ENCODE assay signal across 19 cellular contexts in genomic region chr14:92486881-92487280, GRCh38. TPM values are rescaled to one million over a fixed set of nuclear protein-coding genes. Genes with fewer than 3 reads are reported as not detected.
A peak's percentile ranks its signal among the peaks of the same experiment; 100 is the strongest.
DNase-seq lines count a peak whose midpoint lies in the region; ATAC-seq and TF ChIP-seq lines count a peak whose summit lies in the region.
"Had no signal": no experiment of that assay in that cellular context is flagged by ENCODE, and none has a peak within 500 bp of the region (broad histone marks: within the 10 kb centered on the region; RNA-seq: fewer than 3 reads in every experiment).

No MANE protein-coding gene starts in this region.

- H2AK5ac ChIP-seq in mesenchymal stem cell (ENCODE audit: low read length, severe bottlenecking) (no peak overlapping the region), mesendoderm (ENCODE audit: low read length) (no peak overlapping the region)

- DNase-seq in SK-N-SH, result no peak
- peak; percentile 18 for DNase-seq in ecto neural progenitor cell (ENCODE audit: low spot score)
- DNase-seq in mesenchymal stem cell, result peak; percentile 26
- DNase-seq in NCI-H1092 (lab: John Stamatoyannopoulos, UW), result no peak
- DNase-seq in mesendoderm, result no peak
- DNase-seq: Caco-2, GM23248, KBM-7, NCI-H1092 treated with DMSO at 0.1 percent for 48 hours, NCI-H1694, NCI-H2107, NCI-H226, NCI-H526 treated with DMSO at 0.1 percent for 48 hours, OCI-M1, RPMI8226 had no signal

- POLR2A ChIA-PET in SK-N-SH (lab: Yijun Ruan, JAX), result no interaction called here

- H3K27ac ChIP-seq in SK-N-SH (ENCODE audit: low read depth in 2 of 2, low read length in 1 of 2), result no peak overlapping the region
- H3K27ac ChIP-seq in mesenchymal stem cell (ENCODE audit: low read length, poor library complexity, severe bottlenecking), result no peak overlapping the region
- H3K27ac ChIP-seq in mesendoderm (ENCODE audit: low read depth, low read length), result no peak overlapping the region
- H3K27ac ChIP-seq: 22Rv1, GM23248 had no signal

- no peak overlapping the region for H4K91ac ChIP-seq in mesenchymal stem cell (ENCODE audit: low read length)

- no peak overlapping the region for H4K5ac ChIP-seq in mesendoderm (ENCODE audit: low read length)

- H2BK120ac ChIP-seq in mesenchymal stem cell (ENCODE audit: low read depth, low read length) (no peak overlapping the region), mesendoderm (ENCODE audit: low read depth, low read length) (no peak overlapping the region)

- H3K79me2 ChIP-seq in SK-N-SH (ENCODE audit: insufficient read depth) (no peaks in the 10 kb centered on the region), mesendoderm (ENCODE audit: control insufficient read depth, insufficient read depth, low read length) (no peaks in the 10 kb centered on the region)

- no peak overlapping the region for H2AFZ ChIP-seq in SK-N-SH (ENCODE audit: low read depth)
- H2AFZ ChIP-seq in mesenchymal stem cell (ENCODE audit: low read depth, low read length), result no peak overlapping the region
- H2AFZ ChIP-seq: GM23248 had no signal

- H3K4ac ChIP-seq in mesenchymal stem cell (ENCODE audit: low read depth in 1 of 2, low read length in 2 of 2) (no peak overlapping the region), mesendoderm (ENCODE audit: low read depth, low read length) (no peak overlapping the region)

- CTCF ChIA-PET in SK-N-SH (lab: Yijun Ruan, JAX), result no interaction called here

- no peak overlapping the region for H2BK12ac ChIP-seq in mesenchymal stem cell (ENCODE audit: low read length in 2 of 2)

- ATAC-seq in SK-N-SH treated with all-trans-retinoic acid at 6 μM for 48 hours (peak; percentile 37; the same call in 2 of the 3 replicates), GM21576 (IDR thresholded peaks at IDR 0.05; ENCODE audit: unreplicated experiment) (no peak), GM19467 (IDR thresholded peaks at IDR 0.05; ENCODE audit: unreplicated experiment) (no peak)

- H3K9me3 ChIP-seq in SK-N-SH (no peaks in the 10 kb centered on the region), mesenchymal stem cell (ENCODE audit: control insufficient read depth, low read length) (no peaks in the 10 kb centered on the region)
- H3K9me3 ChIP-seq: Caco-2 had no signal

- H3K79me1 ChIP-seq in mesenchymal stem cell (replicated peaks; ENCODE audit: low read length, poor library complexity, severe bottlenecking), result no peaks in the 10 kb centered on the region
- no peaks in the 10 kb centered on the region for H3K79me1 ChIP-seq in mesendoderm (ENCODE audit: low read length)

- H3F3A ChIP-seq in SK-N-SH (replicated peaks; ENCODE audit: insufficient read depth), result no peaks in the 10 kb centered on the region

- H3K4me1 ChIP-seq in SK-N-SH (ENCODE audit: control insufficient read depth in 1 of 2, insufficient read depth in 2 of 2, low read depth in 1 of 2, low read length in 1 of 2), result no peaks in the 10 kb centered on the region
- peaks cover 3% of the 10 kb centered on the region for H3K4me1 ChIP-seq in mesenchymal stem cell (ENCODE audit: control insufficient read depth, insufficient read depth, low read depth, low read length)
- no peaks in the 10 kb centered on the region for H3K4me1 ChIP-seq in mesendoderm (ENCODE audit: control insufficient read depth, low read depth, low read length)
- H3K4me1 ChIP-seq: Caco-2 had no signal

- no peak overlapping the region for H3K14ac ChIP-seq in mesenchymal stem cell (ENCODE audit: low read length in 2 of 2)

- H3K9ac ChIP-seq in SK-N-SH (no peak overlapping the region), mesenchymal stem cell (ENCODE audit: low read length) (no peak overlapping the region), mesendoderm (ENCODE audit: low read length) (no peak overlapping the region)
- H3K9ac ChIP-seq: GM23248 had no signal

- no peak for TF ChIP-seq EP300 in SK-N-SH (IDR thresholded peaks at IDR 0.05; ENCODE audit: borderline replicate concordance in 1 of 2, low read depth in 1 of 2, low read length in 1 of 2)

- TF ChIP-seq CTCF in SK-N-SH (IDR thresholded peaks at IDR 0.05), result no peak

- H4K8ac ChIP-seq in mesenchymal stem cell (ENCODE audit: low read length) (no peak overlapping the region), mesendoderm (ENCODE audit: low read depth, low read length) (no peak overlapping the region)

- H3K18ac ChIP-seq in mesenchymal stem cell (ENCODE audit: low read depth in 1 of 2, low read length in 2 of 2) (no peak overlapping the region), mesendoderm (ENCODE audit: low read length) (no peak overlapping the region)

- H2BK15ac ChIP-seq in mesenchymal stem cell (ENCODE audit: low read depth, poor library complexity, severe bottlenecking) (no peak overlapping the region), mesendoderm (replicated peaks; ENCODE audit: low read depth) (no peak overlapping the region)

- H3K36me3 ChIP-seq in SK-N-SH (replicated peaks in 1 of 2; ENCODE audit: control insufficient read depth in 1 of 2, insufficient read depth in 2 of 2, low read length in 1 of 2) (no peaks in the 10 kb centered on the region), mesenchymal stem cell (ENCODE audit: control insufficient read depth in 1 of 2, insufficient read depth in 2 of 2, low read depth in 1 of 2, low read length in 2 of 2) (no peaks in the 10 kb centered on the region), mesendoderm (ENCODE audit: control insufficient read depth, insufficient read depth, low read length) (no peaks in the 10 kb centered on the region)

- no peak for TF ChIP-seq RAD21 in SK-N-SH (IDR thresholded peaks at IDR 0.05; ENCODE audit: low read length)

- H3K23ac ChIP-seq in mesenchymal stem cell (ENCODE audit: low read length in 2 of 2), result no peak overlapping the region
- no peak overlapping the region for H3K23ac ChIP-seq in mesendoderm (ENCODE audit: low read length)

- H3K9me2 ChIP-seq in SK-N-SH, result no peaks in the 10 kb centered on the region

- no peak overlapping the region for H3K4me2 ChIP-seq in SK-N-SH
- no peak overlapping the region for H3K4me2 ChIP-seq in mesenchymal stem cell (ENCODE audit: low read length, poor library complexity, severe bottlenecking)
- no peak overlapping the region for H3K4me2 ChIP-seq in mesendoderm (ENCODE audit: low read length)

- H3K27me3 ChIP-seq in SK-N-SH (ENCODE audit: insufficient read depth) (no peaks in the 10 kb centered on the region), mesenchymal stem cell (ENCODE audit: control insufficient read depth in 1 of 2, insufficient read depth in 1 of 2, low read length in 2 of 2) (peaks cover 0 to 28% of the 10 kb centered on the region in 2 experiments), mesendoderm (ENCODE audit: insufficient read depth, low read length, poor library complexity) (no peaks in the 10 kb centered on the region)

- 58% methylated on average over 4 of the region's 4 CpGs for WGBS in SK-N-SH (ENCODE audit: low lambda C conversion rate)
- WGBS in mesenchymal stem cell, result 97% methylated on average over 3 of the region's 4 CpGs
- WGBS in mesendoderm (ENCODE audit: extremely low coverage, insufficient coverage, low lambda C conversion rate), result no CpG with 5 or more reads among the region's 4 CpGs

- no peak overlapping the region for H3K56ac ChIP-seq in mesendoderm (ENCODE audit: low read length)

- no peak overlapping the region for H2BK5ac ChIP-seq in mesenchymal stem cell (ENCODE audit: low read depth, low read length, poor library complexity, severe bottlenecking)
- no peak overlapping the region for H2BK5ac ChIP-seq in mesendoderm (ENCODE audit: low read length)

- H3K4me3 ChIP-seq in SK-N-SH (ENCODE audit: low read depth in 2 of 2, low read length in 1 of 2) (no peak overlapping the region), mesenchymal stem cell (ENCODE audit: insufficient read depth in 1 of 2, low read depth in 1 of 2, low read length in 2 of 2) (no peak overlapping the region), mesendoderm (ENCODE audit: low read length) (no peak overlapping the region)
- H3K4me3 ChIP-seq: GM23248 had no signal

- no peaks in the 10 kb centered on the region for H4K20me1 ChIP-seq in SK-N-SH (ENCODE audit: insufficient read depth)

TF ChIP-seq in SK-N-SH treated with all-trans-retinoic acid at 6 μM for 48 hours, 23 proteins besides CTCF, POLR2A, EP300 and RAD21 (continues in another document):
- TF ChIP-seq, protein P1, sequence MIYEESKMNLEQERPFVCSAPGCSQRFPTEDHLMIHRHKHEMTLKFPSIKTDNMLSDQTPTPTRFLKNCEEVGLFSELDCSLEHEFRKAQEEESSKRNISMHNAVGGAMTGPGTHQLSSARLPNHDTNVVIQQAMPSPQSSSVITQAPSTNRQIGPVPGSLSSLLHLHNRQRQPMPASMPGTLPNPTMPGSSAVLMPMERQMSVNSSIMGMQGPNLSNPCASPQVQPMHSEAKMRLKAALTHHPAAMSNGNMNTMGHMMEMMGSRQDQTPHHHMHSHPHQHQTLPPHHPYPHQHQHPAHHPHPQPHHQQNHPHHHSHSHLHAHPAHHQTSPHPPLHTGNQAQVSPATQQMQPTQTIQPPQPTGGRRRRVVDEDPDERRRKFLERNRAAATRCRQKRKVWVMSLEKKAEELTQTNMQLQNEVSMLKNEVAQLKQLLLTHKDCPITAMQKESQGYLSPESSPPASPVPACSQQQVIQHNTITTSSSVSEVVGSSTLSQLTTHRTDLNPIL (CRISPR knock-in tag; IDR thresholded peaks at IDR 0.05; ENCODE audit: low read depth), result no peak

TF ChIP-seq in SK-N-SH, 30 proteins besides CTCF, POLR2A, EP300 and RAD21 (continues in another document):
- TF ChIP-seq ZBTB33 (IDR thresholded peaks at IDR 0.05; ENCODE audit: borderline replicate concordance, low read depth) (no peak), TEAD4 (IDR thresholded peaks at IDR 0.05; ENCODE audit: borderline replicate concordance, insufficient read depth) (no peak)

RNA-seq across cellular contexts. Expression of gene RIN3, which starts 26.7 kb away (rescaled TPM):
- 5.8 and 12.4 TPM in 2 replicates for polyA plus RNA-seq in SK-N-SH (2012; rRNA removed)
- polyA plus RNA-seq in SK-N-SH (2012; cell fraction: cytosol; rRNA removed), result 6.6 and 10.2 TPM in 2 replicates
- polyA plus RNA-seq in SK-N-SH (2012; cell fraction: nucleus; rRNA removed), result 14.2 and 18.0 TPM in 2 replicates
- polyA plus RNA-seq in mesenchymal stem cell (2013, experiment 1 of 2), result 19.4 TPM
- polyA plus RNA-seq in mesenchymal stem cell (2013, experiment 2 of 2), result 19.3 TPM
- 2.4 TPM for polyA plus RNA-seq in mesendoderm (2013, experiment 1 of 2)
- polyA plus RNA-seq in mesendoderm (2013, experiment 2 of 2), result 2.3 TPM

Comparison
In these comparisons a context has a peak if more than half of its experiments do, and no peak if none do; other contexts are left out.
1. DNase-seq: peak in ecto neural progenitor cell (single experiment) and mesenchymal stem cell (single experiment); none in SK-N-SH (single experiment), NCI-H1092 (single experiment) and mesendoderm (single experiment).